Comparison of ENCODE assay signal across 20 cellular contexts in genomic region chr22:37295213-37295886, GRCh38. TPM values are rescaled to one million over a fixed set of nuclear protein-coding genes. Genes with fewer than 3 reads are reported as not detected.
A peak's percentile ranks its signal among the peaks of the same experiment; 100 is the strongest.
DNase-seq lines count a peak whose midpoint lies in the region; ATAC-seq, FAIRE-seq and TF ChIP-seq lines count a peak whose summit lies in the region.
"Had no signal": no experiment of that assay in that cellular context is flagged by ENCODE, and none has a peak within 500 bp of the region (broad histone marks: within the 10 kb centered on the region; RNA-seq: fewer than 3 reads in every experiment).

No MANE protein-coding gene starts in this region.

- no peak overlapping the region for H3K4me3 Mint-ChIP-seq in activated T-cell treated with anti-CD3 and anti-CD28 coated beads, Interleukin-2, amount 50 U/mL, for 4 hours
- H3K4me3 Mint-ChIP-seq in stimulated activated memory B cell treated with anti-CD40 and anti-IgM and Interleukin-4, amounts not matched to agents 10 μg/mL and 1 μg/mL and 100 μg/mL, for 72 hours = no peak overlapping the region

- no peak for DNase-seq in activated T-cell treated with anti-CD3 and anti-CD28 coated beads, Interleukin-2, amount 50 U/mL, for 4 hours
- DNase-seq in activated T-cell treated with anti-CD3 and anti-CD28 coated beads for 4 hours (no peak), NAMALWA (ENCODE audit: low spot score) (peak; percentile 42), bronchial epithelial cell (ENCODE audit: low read depth) (no peak), Right ventricle myocardium superior (no peak)
- DNase-seq: activated CD8-positive, alpha-beta memory T cell treated with anti-CD3 and anti-CD28 coated beads, Interleukin-2, amount 50 U/mL, for 4 hours; anterior cingulate cortex; mammary epithelial cell; NCI-H1092; NCI-H2171; SIG-M5; stimulated activated CD4-positive, alpha-beta T cell treated with anti-CD3 and anti-CD28 coated beads, Interleukin-2, amount 100 ng/mL, for 24 hours had no signal

- intact Hi-C loops in Right ventricle myocardium superior (cut with DNase I) = no loop called here

- peak overlapping the region; percentile 78 for H3K27ac Mint-ChIP-seq in stimulated activated memory B cell treated with anti-CD40 and anti-IgM and Interleukin-4, amounts not matched to agents 10 μg/mL and 1 μg/mL and 100 μg/mL, for 72 hours

- no peaks in the 10 kb centered on the region for H3K27me3 Mint-ChIP-seq in activated T-cell treated with anti-CD3 and anti-CD28 coated beads, Interleukin-2, amount 50 U/mL, for 4 hours (ENCODE audit: low read depth)
- no peaks in the 10 kb centered on the region for H3K27me3 Mint-ChIP-seq in stimulated activated memory B cell treated with anti-CD40 and anti-IgM and Interleukin-4, amounts not matched to agents 10 μg/mL and 1 μg/mL and 100 μg/mL, for 72 hours

- no peaks in the 10 kb centered on the region for H3K36me3 ChIP-seq in bronchial epithelial cell (ENCODE audit: control insufficient read depth, insufficient read depth, low read length)
- H3K36me3 ChIP-seq: gastroesophageal sphincter, right lobe of liver, tibial nerve had no signal

- H3K4me1 Mint-ChIP-seq in activated T-cell treated with anti-CD3 and anti-CD28 coated beads, Interleukin-2, amount 50 U/mL, for 4 hours (ENCODE audit: low read depth) = peaks cover 60% of the 10 kb centered on the region
- H3K4me1 Mint-ChIP-seq in stimulated activated memory B cell treated with anti-CD40 and anti-IgM and Interleukin-4, amounts not matched to agents 10 μg/mL and 1 μg/mL and 100 μg/mL, for 72 hours = peaks cover 55% of the 10 kb centered on the region

- peak; percentile 53 to 54 for ATAC-seq in activated T-cell treated with anti-CD3 and anti-CD28 coated beads, Interleukin-2, amount 50 U/mL, for 4 hours
- peak; percentile 65 for ATAC-seq in stimulated activated memory B cell treated with anti-CD40 and anti-IgM and Interleukin-4, amounts not matched to agents 10 μg/mL and 1 μg/mL and 100 μg/mL, for 72 hours
- ATAC-seq in HG02759 (IDR thresholded peaks at IDR 0.05; ENCODE audit: unreplicated experiment) (no peak), HG02571 (IDR thresholded peaks at IDR 0.05; ENCODE audit: unreplicated experiment) (no peak), Right ventricle myocardium superior (ENCODE audit: poor library complexity) (no peak)
- ATAC-seq: gastroesophageal sphincter, right lobe of liver had no signal

- H3K4me3 ChIP-seq in bronchial epithelial cell (ENCODE audit: low read depth, low read length) = no peak overlapping the region
- H3K4me3 ChIP-seq: gastroesophageal sphincter, right lobe of liver, tibial nerve had no signal

- H3K36me3 Mint-ChIP-seq in activated T-cell treated with anti-CD3 and anti-CD28 coated beads, Interleukin-2, amount 50 U/mL, for 4 hours (ENCODE audit: insufficient read depth) = peaks cover 38% of the 10 kb centered on the region
- peaks cover 61% of the 10 kb centered on the region for H3K36me3 Mint-ChIP-seq in stimulated activated memory B cell treated with anti-CD40 and anti-IgM and Interleukin-4, amounts not matched to agents 10 μg/mL and 1 μg/mL and 100 μg/mL, for 72 hours

- no peaks in the 10 kb centered on the region for H3K9me3 Mint-ChIP-seq in activated T-cell treated with anti-CD3 and anti-CD28 coated beads, Interleukin-2, amount 50 U/mL, for 4 hours
- peaks cover 4% of the 10 kb centered on the region for H3K9me3 Mint-ChIP-seq in stimulated activated memory B cell treated with anti-CD40 and anti-IgM and Interleukin-4, amounts not matched to agents 10 μg/mL and 1 μg/mL and 100 μg/mL, for 72 hours

- H3K27me3 ChIP-seq in bronchial epithelial cell (ENCODE audit: control insufficient read depth, insufficient read depth, low read length) = no peaks in the 10 kb centered on the region
- H3K27me3 ChIP-seq: right lobe of liver had no signal

- TF ChIP-seq CTCF in bronchial epithelial cell (IDR thresholded peaks at IDR 0.05; ENCODE audit: insufficient read depth, low read length, severe bottlenecking) = no peak

- peak; percentile 60 for FAIRE-seq in bronchial epithelial cell (lab: Jason Lieb, UNC)
- FAIRE-seq: endothelial cell of umbilical vein, TTC549 had no signal

RNA-seq across cellular contexts. Expression of gene CYTH4, which starts 13.0 kb away (rescaled TPM):
- total RNA-seq in activated T-cell treated with anti-CD3 and anti-CD28 coated beads, Interleukin-2, amount 50 U/mL, for 4 hours = 10 to 100 TPM in 1 of 3 donors, 1 to 10 TPM in 2; 9.0 to 10.9 (median 9.7) TPM
- total RNA-seq in bronchial epithelial cell = not detected in 2 replicates
- 7.0 TPM for total RNA-seq in Right ventricle myocardium superior
- total RNA-seq: endothelial cell of umbilical vein had no signal

RNA-seq across cellular contexts. Expression of gene RAC2, which starts 51.3 kb away (rescaled TPM):
- total RNA-seq in activated T-cell treated with anti-CD3 and anti-CD28 coated beads, Interleukin-2, amount 50 U/mL, for 4 hours = 100 to 1,000 TPM; 388 to 432 (median 395) TPM
- total RNA-seq in bronchial epithelial cell = 2.6 and 6.3 TPM in 2 replicates
- total RNA-seq in Right ventricle myocardium superior = 4.1 TPM

Comparison
In these comparisons a context has a peak if more than half of its experiments do, and no peak if none do; other contexts are left out.
1. ATAC-seq: peak in activated T-cell treated with anti-CD3 and anti-CD28 coated beads, Interleukin-2, amount 50 U/mL, for 4 hours (2 of 2) and stimulated activated memory B cell treated with anti-CD40 and anti-IgM and Interleukin-4, amounts not matched to agents 10 μg/mL and 1 μg/mL and 100 μg/mL, for 72 hours (single experiment); none in HG02759 (single experiment), HG02571 (single experiment) and Right ventricle myocardium superior (single experiment).
2. RNA of gene RAC2, which starts 51.3 kb away (total RNA-seq): 388 to 432 TPM in activated T-cell treated with anti-CD3 and anti-CD28 coated beads, Interleukin-2, amount 50 U/mL, for 4 hours; 2.6 to 6.3 TPM in bronchial epithelial cell and 4.1 TPM in Right ventricle myocardium superior (single experiment); every median in the first group is over 10 times any median in the second.